In the genomic region with DNA sequence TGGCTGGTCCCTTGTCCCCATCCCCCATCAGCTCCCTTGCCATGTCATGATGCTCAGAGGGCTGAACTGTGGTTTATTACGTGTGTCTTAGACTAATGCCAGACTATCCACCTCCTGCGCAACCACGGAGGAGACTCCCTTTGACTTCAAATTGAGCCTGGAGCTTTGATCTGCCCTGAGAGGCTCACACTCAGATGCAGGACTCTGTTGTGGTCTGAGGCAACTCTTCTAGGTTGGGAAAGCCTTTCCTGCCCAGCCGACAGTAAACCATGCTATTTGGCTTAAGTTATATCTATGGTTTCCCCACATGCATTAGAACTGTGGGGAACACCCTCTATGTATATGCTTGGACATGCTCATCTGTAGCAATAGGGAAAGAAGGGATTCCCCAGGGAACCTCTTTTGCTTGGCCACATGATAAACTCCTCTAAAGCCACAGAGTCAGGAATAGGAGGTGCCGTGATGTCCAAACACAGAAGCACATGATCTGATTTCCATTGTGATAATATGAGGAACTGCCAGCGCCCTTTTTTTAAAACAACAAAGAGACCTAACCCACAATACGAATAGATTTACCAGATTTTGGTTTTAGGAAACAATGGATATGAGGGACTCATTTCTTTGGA, we compare ENCODE assay signal across 13 cellular contexts. TPM values are rescaled to one million over a fixed set of nuclear protein-coding genes. Genes with fewer than 3 reads are reported as not detected.
DNase-seq lines count a peak whose midpoint lies in the region; ATAC-seq, FAIRE-seq and TF ChIP-seq lines count a peak whose summit lies in the region.
"Had no signal": no experiment of that assay in that cellular context is flagged by ENCODE, and none has a peak within 500 bp of the region (broad histone marks: within the 10 kb centered on the region; RNA-seq: fewer than 3 reads in every experiment).

No MANE protein-coding gene starts in this region.

- POLR2A ChIA-PET in activated CD4-positive, alpha-beta T cell treated with anti-CD3 and anti-CD28 coated beads, Interleukin-2, amount 10 ng/mL, durations not matched to agents 7 days and 5 days (lab: Charles Lee) = no interaction called here
- POLR2A ChIA-PET in MCF 10A (lab: Yijun Ruan, JAX) = interaction anchor here (0.7 to 4.0 kb wide), 9 partner anchors 10 to 91 kb away, joined by 3 to 41 read pairs (median 4); a partner anchor contains a TSS

- H3K36me3 Mint-ChIP-seq in activated CD4-positive, alpha-beta T cell treated with anti-CD3 and anti-CD28 coated beads, Interleukin-2, amount 10 ng/mL, durations not matched to agents 7 days and 5 days (ENCODE audit: low read depth) = no peaks in the 10 kb centered on the region
- H3K36me3 Mint-ChIP-seq in activated CD4-positive, alpha-beta T cell treated with anti-CD3 and anti-CD28 coated beads, Interleukin-2, amount 10 ng/mL, durations not matched to agents 24 days and 14 days (ENCODE audit: low read depth) = no peaks in the 10 kb centered on the region
- peaks cover 7% of the 10 kb centered on the region for H3K36me3 Mint-ChIP-seq in MCF 10A (ENCODE audit: insufficient read depth, unreplicated experiment)
- H3K36me3 Mint-ChIP-seq: stimulated activated memory B cell treated with anti-CD40 and anti-IgM and Interleukin-4, amounts not matched to agents 10 μg/mL and 1 μg/mL and 100 μg/mL, for 72 hours had no signal

- CTCF ChIA-PET in activated CD4-positive, alpha-beta T cell treated with anti-CD3 and anti-CD28 coated beads, Interleukin-2, amount 10 ng/mL, durations not matched to agents 7 days and 5 days (lab: Charles Lee) = interaction anchor here (0.6 to 1.8 kb wide), 6 partner anchors 9 to 1765 kb away, joined by 3 to 5 read pairs (median 4); no protein-coding TSS in a partner anchor
- CTCF ChIA-PET in MCF 10A (lab: Yijun Ruan, JAX) = interaction anchor here (0.6 to 0.9 kb wide), 2 partner anchors 19 to 26 kb away, joined by 3 read pairs; no protein-coding TSS in a partner anchor

- H3K27me3 ChIP-seq in lower lobe of right lung (ENCODE audit: low read depth) = no peaks in the 10 kb centered on the region

- ATAC-seq in lower lobe of right lung (peak in 1 of 2 donors; percentile 59), HG02870 (IDR thresholded peaks at IDR 0.05; ENCODE audit: unreplicated experiment) (no peak), HG03432 (IDR thresholded peaks at IDR 0.05; ENCODE audit: unreplicated experiment) (no peak)
- ATAC-seq: stimulated activated memory B cell treated with anti-CD40 and anti-IgM and Interleukin-4, amounts not matched to agents 10 μg/mL and 1 μg/mL and 100 μg/mL, for 72 hours had no signal

- peak overlapping the region; percentile 72 for H3K27ac ChIP-seq in lower lobe of right lung

- no peak overlapping the region for H3K4me3 ChIP-seq in lower lobe of right lung

- H3K9me3 ChIP-seq in lower lobe of right lung = no peaks in the 10 kb centered on the region

- intact Hi-C loops in activated CD4-positive, alpha-beta T cell treated with anti-CD3 and anti-CD28 coated beads, Interleukin-2, amount 10 ng/mL, durations not matched to agents 24 days and 14 days (cut with micrococcal nuclease) = no loop called here
- intact Hi-C loops in MCF 10A (cut with micrococcal nuclease) (no loop called here), lower lobe of right lung (cut with DNase I) (no loop called here)

- TF ChIP-seq CTCF in MCF 10A (IDR thresholded peaks at IDR 0.05; ENCODE audit: unreplicated experiment) (no peak), lower lobe of right lung (IDR thresholded peaks at IDR 0.05) (no peak)

- H3K4me1 ChIP-seq in lower lobe of right lung = peaks cover 51% of the 10 kb centered on the region

- H3K9me3 Mint-ChIP-seq in activated CD4-positive, alpha-beta T cell treated with anti-CD3 and anti-CD28 coated beads, Interleukin-2, amount 10 ng/mL, durations not matched to agents 7 days and 5 days = no peaks in the 10 kb centered on the region
- no peaks in the 10 kb centered on the region for H3K9me3 Mint-ChIP-seq in activated CD4-positive, alpha-beta T cell treated with anti-CD3 and anti-CD28 coated beads, Interleukin-2, amount 10 ng/mL, durations not matched to agents 24 days and 14 days
- no peaks in the 10 kb centered on the region for H3K9me3 Mint-ChIP-seq in MCF 10A (ENCODE audit: unreplicated experiment)
- H3K9me3 Mint-ChIP-seq: central memory CD8-positive, alpha-beta T cell; stimulated activated memory B cell treated with anti-CD40 and anti-IgM and Interleukin-4, amounts not matched to agents 10 μg/mL and 1 μg/mL and 100 μg/mL, for 72 hours had no signal

- no peaks in the 10 kb centered on the region for H3K36me3 ChIP-seq in lower lobe of right lung

- FAIRE-seq in urothelium cell line (lab: Jason Lieb, UNC) = peak; percentile 53

- no peak overlapping the region for H3K4me3 Mint-ChIP-seq in activated CD4-positive, alpha-beta T cell treated with anti-CD3 and anti-CD28 coated beads, Interleukin-2, amount 10 ng/mL, durations not matched to agents 7 days and 5 days
- H3K4me3 Mint-ChIP-seq in activated CD4-positive, alpha-beta T cell treated with anti-CD3 and anti-CD28 coated beads, Interleukin-2, amount 10 ng/mL, durations not matched to agents 24 days and 14 days = no peak overlapping the region
- H3K4me3 Mint-ChIP-seq in MCF 10A (ENCODE audit: unreplicated experiment) = no peak overlapping the region
- H3K4me3 Mint-ChIP-seq: central memory CD8-positive, alpha-beta T cell; stimulated activated memory B cell treated with anti-CD40 and anti-IgM and Interleukin-4, amounts not matched to agents 10 μg/mL and 1 μg/mL and 100 μg/mL, for 72 hours had no signal

- H3K27me3 Mint-ChIP-seq in activated CD4-positive, alpha-beta T cell treated with anti-CD3 and anti-CD28 coated beads, Interleukin-2, amount 10 ng/mL, durations not matched to agents 7 days and 5 days = peaks cover 18% of the 10 kb centered on the region
- peaks cover 23% of the 10 kb centered on the region for H3K27me3 Mint-ChIP-seq in activated CD4-positive, alpha-beta T cell treated with anti-CD3 and anti-CD28 coated beads, Interleukin-2, amount 10 ng/mL, durations not matched to agents 24 days and 14 days
- no peaks in the 10 kb centered on the region for H3K27me3 Mint-ChIP-seq in MCF 10A (ENCODE audit: insufficient read depth, unreplicated experiment)
- H3K27me3 Mint-ChIP-seq: central memory CD8-positive, alpha-beta T cell; stimulated activated memory B cell treated with anti-CD40 and anti-IgM and Interleukin-4, amounts not matched to agents 10 μg/mL and 1 μg/mL and 100 μg/mL, for 72 hours had no signal

- H3K4me1 Mint-ChIP-seq in activated CD4-positive, alpha-beta T cell treated with anti-CD3 and anti-CD28 coated beads, Interleukin-2, amount 10 ng/mL, durations not matched to agents 7 days and 5 days = peaks cover 10% of the 10 kb centered on the region
- peaks cover 6% of the 10 kb centered on the region for H3K4me1 Mint-ChIP-seq in activated CD4-positive, alpha-beta T cell treated with anti-CD3 and anti-CD28 coated beads, Interleukin-2, amount 10 ng/mL, durations not matched to agents 24 days and 14 days
- H3K4me1 Mint-ChIP-seq in MCF 10A (ENCODE audit: insufficient read depth, unreplicated experiment) = peaks cover 33% of the 10 kb centered on the region
- H3K4me1 Mint-ChIP-seq: central memory CD8-positive, alpha-beta T cell had no signal

- no TSS peak for BruUV-seq in MCF 10A (replicated peaks; lab: Mats Ljungman, UMichigan)

- H3K27ac Mint-ChIP-seq in activated CD4-positive, alpha-beta T cell treated with anti-CD3 and anti-CD28 coated beads, Interleukin-2, amount 10 ng/mL, durations not matched to agents 7 days and 5 days = peak overlapping the region; percentile 20
- H3K27ac Mint-ChIP-seq in activated CD4-positive, alpha-beta T cell treated with anti-CD3 and anti-CD28 coated beads, Interleukin-2, amount 10 ng/mL, durations not matched to agents 24 days and 14 days = no peak overlapping the region
- peak overlapping the region; percentile 72 for H3K27ac Mint-ChIP-seq in MCF 10A (ENCODE audit: low read depth, unreplicated experiment)
- H3K27ac Mint-ChIP-seq: stimulated activated memory B cell treated with anti-CD40 and anti-IgM and Interleukin-4, amounts not matched to agents 10 μg/mL and 1 μg/mL and 100 μg/mL, for 72 hours had no signal

- no peak for DNase-seq in activated CD4-positive, alpha-beta T cell treated with anti-CD3 and anti-CD28 coated beads, Interleukin-2, amount 10 ng/mL, durations not matched to agents 7 days and 5 days
- DNase-seq in activated CD4-positive, alpha-beta T cell treated with anti-CD3 and anti-CD28 coated beads, Interleukin-2, amount 10 ng/mL, durations not matched to agents 24 days and 14 days = no peak
- DNase-seq in MCF 10A (ENCODE audit: unreplicated experiment) = peak; percentile 46
- DNase-seq in lower lobe of right lung = no peak
- DNase-seq in urothelium cell line (ENCODE audit: low spot score) = no peak
- no peak for DNase-seq in NCI-H1694 treated with DMSO at 0.1 percent for 48 hours (lab: John Stamatoyannopoulos, UW)
- DNase-seq: ACHN, NCI-H748 treated with DMSO at 0.1 percent for 48 hours, retina had no signal

RNA-seq across cellular contexts. Expression of a gene that starts 11.1 kb away (rescaled TPM):
- 10 to 100 TPM; 39.1 to 41.6 TPM for total RNA-seq in activated CD4-positive, alpha-beta T cell treated with anti-CD3 and anti-CD28 coated beads, Interleukin-2, amount 10 ng/mL, durations not matched to agents 7 days and 5 days
- total RNA-seq in activated CD4-positive, alpha-beta T cell treated with anti-CD3 and anti-CD28 coated beads, Interleukin-2, amount 10 ng/mL, durations not matched to agents 24 days and 14 days = 11.1 and 12.2 TPM in 2 replicates
- total RNA-seq in MCF 10A (2022) (154 and 178 TPM in 2 replicates), lower lobe of right lung (528 TPM)
